ENCODE assay signal across 25 cellular contexts in the genomic region with DNA sequence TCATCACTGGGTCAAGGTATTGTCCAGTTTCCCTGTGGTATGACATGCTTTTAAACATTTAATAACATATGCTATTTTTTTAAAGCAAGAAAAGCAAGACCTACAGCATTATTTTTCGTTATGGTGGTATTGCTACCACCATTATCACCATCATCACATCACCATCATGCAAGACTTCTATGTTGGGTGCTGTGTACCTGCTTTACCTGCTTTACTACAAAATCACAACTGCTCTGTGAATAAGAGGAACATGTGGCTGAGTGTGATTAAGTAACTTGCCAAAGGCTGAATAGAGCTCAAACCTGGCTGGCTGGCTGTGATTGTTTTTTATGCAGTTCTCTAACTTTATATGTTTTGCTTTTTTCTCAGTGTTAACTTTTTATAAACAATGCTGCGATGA.
"Had no signal": no experiment of that assay in that cellular context is flagged by ENCODE, and none has a peak within 500 bp of the region (broad histone marks: within the 10 kb centered on the region; RNA-seq: fewer than 3 reads in every experiment).

No MANE protein-coding gene starts in this region.

- H3K4me1 ChIP-seq: colonic mucosa, gastrocnemius medialis, left lung, lower lobe of right lung had no signal

- H3K27ac ChIP-seq: colonic mucosa, dorsolateral prefrontal cortex, epithelial cell of prostate, esophagus muscularis mucosa, gastrocnemius medialis, heart right ventricle, left lung, lower lobe of right lung had no signal

- H3K36me3 ChIP-seq: colonic mucosa, esophagus muscularis mucosa, gastrocnemius medialis, heart right ventricle, left lung, lower lobe of right lung had no signal

- ATAC-seq: gastrocnemius medialis, heart right ventricle, left cardiac atrium, left lung, left ventricle myocardium superior, lower lobe of right lung, mucosa of descending colon had no signal

- H3K9me3 ChIP-seq: colonic mucosa, esophagus muscularis mucosa, gastrocnemius medialis, heart right ventricle, left lung, lower lobe of right lung, mucosa of descending colon had no signal

- FAIRE-seq: endothelial cell of umbilical vein, islet of Langerhans, keratinocyte had no signal

- H3K27me3 ChIP-seq: colonic mucosa, dorsolateral prefrontal cortex, esophagus muscularis mucosa, gastrocnemius medialis, heart right ventricle, left lung had no signal

- H3K4me3 ChIP-seq: colonic mucosa, dorsolateral prefrontal cortex, esophagus muscularis mucosa, gastrocnemius medialis, heart right ventricle, left lung, lower lobe of right lung, mucosa of descending colon had no signal

- DNase-seq: colonic mucosa; cortex of kidney; dorsolateral prefrontal cortex; effector CD4-positive, alpha-beta T cell; effector memory CD4-positive, alpha-beta T cell; erythroblast; foreskin fibroblast; foreskin melanocyte; gastrocnemius medialis; glutamatergic neuron; head of caudate nucleus; heart right ventricle; hippocampal formation; left cardiac atrium; left lung; left ventricle myocardium superior; lower lobe of right lung; mesenchymal stem cell; mucosa of descending colon; naive B cell had no signal
